ENCODE assay signal across 9 cellular contexts in genomic region chr18:7568426-7568825, GRCh38. TPM values are rescaled to one million over a fixed set of nuclear protein-coding genes. Genes with fewer than 3 reads are reported as not detected.
A peak's percentile ranks its signal among the peaks of the same experiment; 100 is the strongest.
DNase-seq lines count a peak whose midpoint lies in the region; ATAC-seq and TF ChIP-seq lines count a peak whose summit lies in the region.
"Had no signal": no experiment of that assay in that cellular context is flagged by ENCODE, and none has a peak within 500 bp of the region (broad histone marks: within the 10 kb centered on the region; RNA-seq: fewer than 3 reads in every experiment).

No MANE protein-coding gene starts in this region.

- no peaks in the 10 kb centered on the region for H4K20me1 ChIP-seq in H9 (ENCODE audit: control insufficient read depth, insufficient read depth, insufficient read length)

- no peak for TF ChIP-seq EP300 in sigmoid colon (IDR thresholded peaks at IDR 0.05)

- H2BK20ac ChIP-seq in H9 (ENCODE audit: low read depth, low read length, poor library complexity, severe bottlenecking): no peak overlapping the region

- H3K4me1 ChIP-seq in H9 (ENCODE audit: insufficient read depth, low read length) (no peaks in the 10 kb centered on the region), ascending aorta (peaks cover 0 to 32% of the 10 kb centered on the region in 2 donors), iPS-15b (ENCODE audit: control insufficient read depth, insufficient read depth, low read length) (no peaks in the 10 kb centered on the region), sigmoid colon (peaks cover 0 to 46% (median 33%) of the 10 kb centered on the region in 4 donors)

- no peak overlapping the region for H2BK15ac ChIP-seq in H9 (ENCODE audit: low read depth, low read length)

- no peak overlapping the region for H2BK5ac ChIP-seq in H9 (ENCODE audit: insufficient read length, low read length)

- H3K4me3 Mint-ChIP-seq in H9: peak overlapping the region; percentile 71 to 85

- H3K23ac ChIP-seq in H9 (ENCODE audit: insufficient read length, low read depth, low read length): no peak overlapping the region

- no peak overlapping the region for H2AFZ ChIP-seq in H9 (ENCODE audit: low read length)

- 0 out of 7 replicates have a peak, but pooled peaks cover 0 to 9% (median 0%) of the 10 kb centered on the region in 3 experiments for H3K36me3 Mint-ChIP-seq in H9 (ENCODE audit: insufficient read depth in 1 of 3, low read depth in 3 of 3)

- no peaks in the 10 kb centered on the region for H3K79me1 ChIP-seq in H9 (ENCODE audit: insufficient read depth, low read depth, low read length, poor library complexity, severe bottlenecking)

- H3K4me2 ChIP-seq in H9 (ENCODE audit: insufficient read depth, insufficient read length, low read length): peak overlapping the region; percentile 76

- peaks cover 51% of the 10 kb centered on the region for H3K27me3 Mint-ChIP-seq in H9 (ENCODE audit: low read depth)

- H2BK120ac ChIP-seq in H9 (ENCODE audit: low read depth, low read length, poor library complexity, severe bottlenecking): no peak overlapping the region

- ATAC-seq in HG02642 (IDR thresholded peaks at IDR 0.05; ENCODE audit: poor library complexity, unreplicated experiment): no peak
- ATAC-seq: K562 had no signal

- H4K5ac ChIP-seq in H9 (ENCODE audit: insufficient read length, low read depth, low read length): no peak overlapping the region

- no peak overlapping the region for H3K18ac ChIP-seq in H9 (ENCODE audit: insufficient read length, low read depth, low read length)

- peaks cover 12 to 13% of the 10 kb centered on the region in 2 experiments for H3K4me1 Mint-ChIP-seq in H9

- H3K4me3 ChIP-seq in ascending aorta (peak overlapping the region; percentile 85 to 96), iPS-15b (ENCODE audit: low read depth, low read length) (peak overlapping the region; percentile 61), sigmoid colon (peak overlapping the region; percentile 87 to 98 (median 94))
- H3K4me3 ChIP-seq: K562 had no signal

- TF ChIP-seq POLR2A in sigmoid colon (IDR thresholded peaks at IDR 0.05): no peak

- H2AK5ac ChIP-seq in H9 (ENCODE audit: insufficient read length, low read length): no peak overlapping the region

- no peaks in the 10 kb centered on the region for H3K9me3 ChIP-seq in H9 (ENCODE audit: control insufficient read depth, low read depth, low read length)
- no peaks in the 10 kb centered on the region for H3K9me3 ChIP-seq in ascending aorta
- no peaks in the 10 kb centered on the region for H3K9me3 ChIP-seq in iPS-15b (ENCODE audit: control insufficient read depth, insufficient read depth, low read length)
- no peaks in the 10 kb centered on the region for H3K9me3 ChIP-seq in sigmoid colon

- H3K4ac ChIP-seq in H9 (ENCODE audit: low read depth, low read length): no peak overlapping the region

- no peak overlapping the region for H4K91ac ChIP-seq in H9 (ENCODE audit: insufficient read length, low read depth, low read length)

- no peak overlapping the region for H3K27ac Mint-ChIP-seq in H9

- peak; percentile 63 for TF ChIP-seq CTCF in H9 (conservative IDR thresholded peaks at IDR 0.05)
- TF ChIP-seq CTCF in ascending aorta (IDR thresholded peaks at IDR 0.05): peak in 2 of 3 experiments; percentile 30 to 36
- TF ChIP-seq CTCF in sigmoid colon (IDR thresholded peaks at IDR 0.05): peak in 1 of 4 experiments; percentile 19

- H3K14ac ChIP-seq in H9 (ENCODE audit: insufficient read depth, low read length): peak overlapping the region; percentile 34; the same call in 1 of the 2 replicates

- no peak overlapping the region for H4K8ac ChIP-seq in H9 (replicated peaks; ENCODE audit: insufficient read length, low read depth, low read length)

- H3K9me3 Mint-ChIP-seq in H9: peaks cover 0 to 5% of the 10 kb centered on the region in 2 experiments; a peak in 1 of 5 replicates

- no peaks in the 10 kb centered on the region for H3K36me3 ChIP-seq in ascending aorta
- no peaks in the 10 kb centered on the region for H3K36me3 ChIP-seq in iPS-15b (ENCODE audit: control insufficient read depth, insufficient read depth, low read length)
- no peaks in the 10 kb centered on the region for H3K36me3 ChIP-seq in sigmoid colon

- no peak overlapping the region for H3T11ph ChIP-seq in H9 (ENCODE audit: low read length)

- no peaks in the 10 kb centered on the region for H3K79me2 ChIP-seq in H9 (ENCODE audit: insufficient read depth, low read length)

- peak; percentile 68 for DNase-seq in H9
- peak in 1 of 2 donors; percentile 67 for DNase-seq in ascending aorta (ENCODE audit: low spot score in 2 of 2)
- peak; percentile 71 for DNase-seq in sigmoid colon
- DNase-seq in SKM-1 treated with dmso at 0.1 percent for 144 hours (lab: John Stamatoyannopoulos, UW; ENCODE audit: unreplicated experiment): no peak
- no peak for DNase-seq in GOT3 (lab: John Stamatoyannopoulos, UW)
- DNase-seq in DMS114 treated with DMSO at 0.1 percent for 48 hours (lab: John Stamatoyannopoulos, UW; ENCODE audit: unreplicated experiment): no peak

- intact Hi-C loops in ascending aorta (cut with DNase I) (loop anchor here (2.0 to 10.0 kb wide), 6 partner anchors 109 to 776 kb away; no protein-coding TSS in a partner anchor), sigmoid colon (cut with DNase I) (loop anchor here (5.0 to 10.0 kb wide), 4 partner anchors 49 to 916 kb away; no protein-coding TSS in a partner anchor)

- H2BK12ac ChIP-seq in H9 (ENCODE audit: insufficient read length, low read depth, low read length): no peak overlapping the region

- H3K27ac ChIP-seq in H9 (ENCODE audit: insufficient read length, low read depth, low read length): no peak overlapping the region
- peak overlapping the region; percentile 93 to 98 for H3K27ac ChIP-seq in ascending aorta
- peak overlapping the region; percentile 94 to 96 (median 95) for H3K27ac ChIP-seq in sigmoid colon

- peaks cover 14% of the 10 kb centered on the region for H3K23me2 ChIP-seq in H9 (ENCODE audit: insufficient read length, low read depth, low read length, poor library complexity, severe bottlenecking)

- H3K27me3 ChIP-seq in H9 (ENCODE audit: insufficient read depth, low read length) (peaks cover 15% of the 10 kb centered on the region; the same call in 1 of the 2 replicates), ascending aorta (no peaks in the 10 kb centered on the region), iPS-15b (ENCODE audit: control insufficient read depth, insufficient read depth, low read length) (peaks cover 40% of the 10 kb centered on the region), sigmoid colon (no peaks in the 10 kb centered on the region)

- no CpG with 5 or more reads among the region's 44 CpGs for WGBS in H9 (ENCODE audit: extremely low coverage, insufficient read length, low lambda C conversion rate)
- WGBS in sigmoid colon, 2 donors: 1 to 2% methylated on average over 44 of the region's 44 CpGs

- no peak overlapping the region for H3K56ac ChIP-seq in H9 (ENCODE audit: insufficient read length, low read depth, low read length)

- H3K9ac ChIP-seq in H9 (ENCODE audit: extremely low read depth, insufficient read length, low read length): no peak overlapping the region
- H3K9ac ChIP-seq in iPS-15b (ENCODE audit: low read depth, low read length): no peak overlapping the region

RNA-seq across cellular contexts. Expression of gene PTPRM, which starts 1.3 kb away (rescaled TPM):
- 3.9 and 6.2 TPM in 2 replicates for total RNA-seq in H9 (2021)
- 257 TPM for total RNA-seq in ascending aorta
- 100 to 1,000 TPM in 1 of 4 donors, 10 to 100 TPM in 3; 62.8 to 151 (median 73.4) TPM for total RNA-seq in sigmoid colon
- polyA plus RNA-seq in sigmoid colon: 10 to 100 TPM in 1 of 3 donors, 1 to 10 TPM in 2; 3.9 to 18.0 (median 4.8) TPM

Comparison
In these comparisons a context has a peak if more than half of its experiments do, and no peak if none do; other contexts are left out.
1. DNase-seq: peak in H9 (single experiment) and sigmoid colon (single experiment); none in SKM-1 treated with dmso at 0.1 percent for 144 hours (single experiment), GOT3 (single experiment) and DMS114 treated with DMSO at 0.1 percent for 48 hours (single experiment).
2. Peak in every context shown above with its lines, with median percentiles within 50 percentile points of each other: H3K4me3 ChIP-seq.